In genomic region chr11:76448506-76448905, GRCh38 we compare ENCODE assay signal across 1 cellular context.
TF ChIP-seq lines count a peak whose summit lies in the region.

No MANE protein-coding gene starts in this region.

TF ChIP-seq in WTC11, 78 proteins besides CTCF, POLR2A, EP300 and RAD21 (continued from another document):
- TF ChIP-seq GRHL2 (CRISPR knock-in tag; IDR thresholded peaks at IDR 0.05; ENCODE audit: insufficient replicate concordance, severe bottlenecking) (no peak), ZNF263 (CRISPR knock-in tag; IDR thresholded peaks at IDR 0.05; ENCODE audit: low read depth) (no peak), NFE2L1 (CRISPR knock-in tag; IDR thresholded peaks at IDR 0.05) (no peak), ZBTB43 (CRISPR knock-in tag; IDR thresholded peaks at IDR 0.05) (no peak), MLX (CRISPR knock-in tag; IDR thresholded peaks at IDR 0.05) (no peak), IRF2 (CRISPR knock-in tag; IDR thresholded peaks at IDR 0.05; ENCODE audit: borderline replicate concordance, low read depth) (no peak)
